ENCODE assay signal across 22 cellular contexts in genomic region chr20:4946585-4947378, GRCh38. TPM values are rescaled to one million over a fixed set of nuclear protein-coding genes. Genes with fewer than 3 reads are reported as not detected.
DNase-seq lines count a peak whose midpoint lies in the region; ATAC-seq and TF ChIP-seq lines count a peak whose summit lies in the region.
"Had no signal": no experiment of that assay in that cellular context is flagged by ENCODE, and none has a peak within 500 bp of the region (broad histone marks: within the 10 kb centered on the region; RNA-seq: fewer than 3 reads in every experiment).

No MANE protein-coding gene starts in this region.

- H3K36me3 ChIP-seq in GM23248 (ENCODE audit: low read depth) (no peaks in the 10 kb centered on the region), neural progenitor cell (no peaks in the 10 kb centered on the region)
- H3K36me3 ChIP-seq: cardiac muscle cell, tibial artery had no signal

- peaks cover 33% of the 10 kb centered on the region for H3F3A ChIP-seq in GM23248 (ENCODE audit: insufficient read depth)
- H3F3A ChIP-seq in neural progenitor cell (ENCODE audit: low read depth): no peaks in the 10 kb centered on the region

- ATAC-seq in GM19035 (IDR thresholded peaks at IDR 0.05; ENCODE audit: unreplicated experiment) (no peak), HG02884 (IDR thresholded peaks at IDR 0.05; ENCODE audit: unreplicated experiment) (no peak), GM19324 (IDR thresholded peaks at IDR 0.05; ENCODE audit: low FRiP score, unreplicated experiment) (no peak)
- ATAC-seq: heart right ventricle, T-helper 17 cell had no signal

- H2AFZ ChIP-seq in GM23248 (no peak overlapping the region), neural progenitor cell (replicated peaks) (no peak overlapping the region)

- 0 out of 2 replicates have a peak, but pooled peaks cover 11% of the 10 kb centered on the region for H3K79me2 ChIP-seq in GM23248 (ENCODE audit: insufficient read depth)
- no peaks in the 10 kb centered on the region for H3K79me2 ChIP-seq in neural progenitor cell (ENCODE audit: low read depth)

- H4K20me1 ChIP-seq in GM23248 (ENCODE audit: insufficient read depth) (no peaks in the 10 kb centered on the region), neural progenitor cell (ENCODE audit: low read depth) (no peaks in the 10 kb centered on the region)

- H3K4me3 ChIP-seq in GM12865 (ENCODE audit: low read depth, low read length) (no peak overlapping the region), GM23248 (no peak overlapping the region), neural progenitor cell (no peak overlapping the region)
- H3K4me3 ChIP-seq: cardiac muscle cell, heart right ventricle, tibial artery had no signal

- peaks cover 50% of the 10 kb centered on the region for H3K4me1 ChIP-seq in GM23248 (ENCODE audit: insufficient read depth)
- H3K4me1 ChIP-seq in neural progenitor cell: no peaks in the 10 kb centered on the region

- no peak overlapping the region for H3K4me2 ChIP-seq in GM23248 (ENCODE audit: unreplicated experiment)
- no peak overlapping the region for H3K4me2 ChIP-seq in neural progenitor cell

- H3K4me1 Mint-ChIP-seq in activated naive CD8-positive, alpha-beta T cell treated with anti-CD3 and anti-CD28 coated beads for 36 hours: peaks cover 44% of the 10 kb centered on the region
- peaks cover 46% of the 10 kb centered on the region for H3K4me1 Mint-ChIP-seq in neural progenitor cell

- peak; percentile 67 for DNase-seq in GM12865 (ENCODE audit: low read depth)
- peak; percentile 31 for DNase-seq in GM23248
- peak; percentile 15 for DNase-seq in activated naive CD8-positive, alpha-beta T cell treated with anti-CD3 and anti-CD28 coated beads for 36 hours
- DNase-seq in neural progenitor cell (ENCODE audit: low spot score): no peak
- DNase-seq: activated CD4-positive, alpha-beta T cell treated with anti-CD3 and anti-CD28 coated beads, Interleukin-2, amount 10 ng/mL, durations not matched to agents 24 days and 14 days; activated naive CD8-positive, alpha-beta T cell treated with anti-CD3 and anti-CD28 coated beads, Interleukin-2, amount 10 ng/mL, durations not matched to agents 7 days and 5 days; activated T-cell treated with anti-CD3 and anti-CD28 coated beads, Interleukin-2, amount 50 U/mL, for 24 hours; CD4-positive, alpha-beta memory T cell; DMS79 treated with DMSO at 0.1 percent for 48 hours; effector CD4-positive, alpha-beta T cell; heart right ventricle; kidney; NCI-H1092; NCI-H2171 treated with DMSO at 0.1 percent for 48 hours; right cardiac atrium; stimulated activated CD4-positive, alpha-beta T cell treated with anti-CD3 and anti-CD28 coated beads, Interleukin-2, amount 100 ng/mL, for 24 hours; T-helper 17 cell had no signal

- no peaks in the 10 kb centered on the region for H3K9me3 Mint-ChIP-seq in activated naive CD8-positive, alpha-beta T cell treated with anti-CD3 and anti-CD28 coated beads for 36 hours
- H3K9me3 Mint-ChIP-seq in neural progenitor cell: peaks cover 3% of the 10 kb centered on the region
- H3K9me3 Mint-ChIP-seq: activated CD4-positive, alpha-beta T cell treated with anti-CD3 and anti-CD28 coated beads, Interleukin-2, amount 10 ng/mL, durations not matched to agents 24 days and 14 days; activated naive CD8-positive, alpha-beta T cell treated with anti-CD3 and anti-CD28 coated beads, Interleukin-2, amount 10 ng/mL, durations not matched to agents 7 days and 5 days; activated T-cell treated with anti-CD3 and anti-CD28 coated beads, Interleukin-2, amount 50 U/mL, for 24 hours had no signal

- H3K27me3 ChIP-seq in GM23248 (replicated peaks; ENCODE audit: insufficient read depth) (no peaks in the 10 kb centered on the region), neural progenitor cell (no peaks in the 10 kb centered on the region)
- H3K27me3 ChIP-seq: cardiac muscle cell, heart right ventricle, tibial artery had no signal

- H3K4me3 Mint-ChIP-seq in activated naive CD8-positive, alpha-beta T cell treated with anti-CD3 and anti-CD28 coated beads for 36 hours: no peak overlapping the region
- H3K4me3 Mint-ChIP-seq in neural progenitor cell: peak overlapping the region; percentile 2
- H3K4me3 Mint-ChIP-seq: activated CD4-positive, alpha-beta T cell treated with anti-CD3 and anti-CD28 coated beads, Interleukin-2, amount 10 ng/mL, durations not matched to agents 24 days and 14 days; activated naive CD8-positive, alpha-beta T cell treated with anti-CD3 and anti-CD28 coated beads, Interleukin-2, amount 10 ng/mL, durations not matched to agents 7 days and 5 days; activated T-cell treated with anti-CD3 and anti-CD28 coated beads, Interleukin-2, amount 50 U/mL, for 24 hours; CD4-positive, alpha-beta memory T cell; T-helper 17 cell had no signal

- H3K36me3 Mint-ChIP-seq in activated naive CD8-positive, alpha-beta T cell treated with anti-CD3 and anti-CD28 coated beads for 36 hours: peaks cover 20% of the 10 kb centered on the region
- H3K36me3 Mint-ChIP-seq in neural progenitor cell: no peaks in the 10 kb centered on the region

- in situ Hi-C loops in GM23248 (cut with MboI): no loop called here

- H3K9me2 ChIP-seq in GM23248 (ENCODE audit: insufficient read depth): no peaks in the 10 kb centered on the region

- TF ChIP-seq CTCF in GM12865 (IDR thresholded peaks at IDR 0.05; ENCODE audit: insufficient read depth, low read depth, low read length, missing control alignments): no peak
- no peak for TF ChIP-seq CTCF in neural progenitor cell (IDR thresholded peaks at IDR 0.05)

- 70 to 74% methylated on average over 12 of the region's 12 CpGs for WGBS in GM23248 (ENCODE audit: low coverage in 1 of 2, low lambda C conversion rate in 2 of 2, missing lambda C conversion rate in 2 of 2), 2 experiments

- H3K27me3 Mint-ChIP-seq in activated naive CD8-positive, alpha-beta T cell treated with anti-CD3 and anti-CD28 coated beads for 36 hours: no peaks in the 10 kb centered on the region
- H3K27me3 Mint-ChIP-seq in neural progenitor cell (ENCODE audit: insufficient read depth, low read depth): peaks cover 2% of the 10 kb centered on the region
- H3K27me3 Mint-ChIP-seq: activated CD4-positive, alpha-beta T cell treated with anti-CD3 and anti-CD28 coated beads, Interleukin-2, amount 10 ng/mL, durations not matched to agents 24 days and 14 days; activated naive CD8-positive, alpha-beta T cell treated with anti-CD3 and anti-CD28 coated beads, Interleukin-2, amount 10 ng/mL, durations not matched to agents 7 days and 5 days; activated T-cell treated with anti-CD3 and anti-CD28 coated beads, Interleukin-2, amount 50 U/mL, for 24 hours; CD4-positive, alpha-beta memory T cell; T-helper 17 cell had no signal

- H3K9ac ChIP-seq in GM23248 (no peak overlapping the region), neural progenitor cell (no peak overlapping the region)

- H3K27ac ChIP-seq in GM23248 (no peak overlapping the region; the same call in 1 of the 2 replicates), neural progenitor cell (no peak overlapping the region)
- H3K27ac ChIP-seq: cardiac muscle cell, heart right ventricle, tibial artery had no signal

- H3K9me3 ChIP-seq in GM23248 (ENCODE audit: low read depth) (no peaks in the 10 kb centered on the region), neural progenitor cell (ENCODE audit: low read depth) (no peaks in the 10 kb centered on the region)
- H3K9me3 ChIP-seq: heart right ventricle, tibial artery had no signal

- no peak overlapping the region for H3K27ac Mint-ChIP-seq in activated naive CD8-positive, alpha-beta T cell treated with anti-CD3 and anti-CD28 coated beads for 36 hours
- no peak overlapping the region for H3K27ac Mint-ChIP-seq in neural progenitor cell
- H3K27ac Mint-ChIP-seq: activated CD4-positive, alpha-beta T cell treated with anti-CD3 and anti-CD28 coated beads, Interleukin-2, amount 10 ng/mL, durations not matched to agents 24 days and 14 days; activated naive CD8-positive, alpha-beta T cell treated with anti-CD3 and anti-CD28 coated beads, Interleukin-2, amount 10 ng/mL, durations not matched to agents 7 days and 5 days; activated T-cell treated with anti-CD3 and anti-CD28 coated beads, Interleukin-2, amount 50 U/mL, for 24 hours; CD4-positive, alpha-beta memory T cell; T-helper 17 cell had no signal

RNA-seq across cellular contexts. Expression of gene SLC23A2, which starts 54.5 kb away (rescaled TPM):
- 9.6 and 11.0 TPM in 2 replicates for total RNA-seq in GM23248 (2014; rRNA removed; shearing (Covaris generic))
- polyA plus RNA-seq in GM23248 (2016; fragmentation: Nextera tagmentation; extraction: Ambion mirVana): 5.8 and 5.9 TPM in 2 replicates
- 10 to 100 TPM; 23.2 TPM for total RNA-seq in activated naive CD8-positive, alpha-beta T cell treated with anti-CD3 and anti-CD28 coated beads for 36 hours
- total RNA-seq in neural progenitor cell (ENCODE audit: low replicate concordance): 9.3 and 13.0 TPM in 2 replicates
